Comparison of ENCODE assay signal across 14 cellular contexts in genomic region chr6:15457903-15458530, GRCh38.
DNase-seq lines count a peak whose midpoint lies in the region; ATAC-seq lines count a peak whose summit lies in the region.
"Had no signal": no experiment of that assay in that cellular context is flagged by ENCODE, and none has a peak within 500 bp of the region (broad histone marks: within the 10 kb centered on the region; RNA-seq: fewer than 3 reads in every experiment).

No MANE protein-coding gene starts in this region.

- DNase-seq in COR-L47 (lab: John Stamatoyannopoulos, UW) (peak; percentile 39), NCI-H1105 (lab: John Stamatoyannopoulos, UW) (no peak), DMS53 treated with DMSO at 0.1 percent for 48 hours (lab: John Stamatoyannopoulos, UW; ENCODE audit: unreplicated experiment) (no peak)
- no peak for DNase-seq in activated T-helper 1 cell treated with anti-CD3 and anti-CD28 coated beads, Interleukin-12 subunit alpha, Interleukin-12 subunit beta, Interleukin-2, Interleukin-4 antibody, amounts not matched to agents 30 ng/mL and 10 ng/mL and 1 ng/mL, durations not matched to agents 14 hours and 24 hours and 36 hours (ENCODE audit: low spot score)
- no peak for DNase-seq in activated effector memory CD4-positive, alpha-beta T cell treated with anti-CD3 and anti-CD28 coated beads, Interleukin-2, amount 50 U/mL, for 16 hours
- DNase-seq: erythroblast, KBM-7, SHP77 treated with DMSO at 0.1 percent for 48 hours, upper lobe of right lung had no signal

- H3K27ac Mint-ChIP-seq in activated T-helper 1 cell treated with anti-CD3 and anti-CD28 coated beads, Interleukin-12 subunit alpha, Interleukin-12 subunit beta, Interleukin-2, Interleukin-4 antibody, amounts not matched to agents 30 ng/mL and 10 ng/mL and 1 ng/mL, durations not matched to agents 14 hours and 24 hours and 36 hours, result peak overlapping the region; percentile 11
- H3K27ac Mint-ChIP-seq: activated T-helper 17 cell treated with anti-CD3 and anti-CD28 coated beads, Interleukin-2, amount 50 U/mL, for 72 hours had no signal

- no peaks in the 10 kb centered on the region for H3K27me3 Mint-ChIP-seq in activated T-helper 1 cell treated with anti-CD3 and anti-CD28 coated beads, Interleukin-12 subunit alpha, Interleukin-12 subunit beta, Interleukin-2, Interleukin-4 antibody, amounts not matched to agents 30 ng/mL and 10 ng/mL and 1 ng/mL, durations not matched to agents 14 hours and 24 hours and 36 hours (ENCODE audit: insufficient read depth)
- H3K27me3 Mint-ChIP-seq: activated T-helper 17 cell treated with anti-CD3 and anti-CD28 coated beads, Interleukin-2, amount 50 U/mL, for 72 hours had no signal

- intact Hi-C loops in activated T-helper 1 cell treated with anti-CD3 and anti-CD28 coated beads, Interleukin-12 subunit alpha, Interleukin-12 subunit beta, Interleukin-2, Interleukin-4 antibody, amounts not matched to agents 30 ng/mL and 10 ng/mL and 1 ng/mL, durations not matched to agents 14 hours and 24 hours and 36 hours (cut with micrococcal nuclease), result no loop called here

- H3K36me3 Mint-ChIP-seq in activated T-helper 1 cell treated with anti-CD3 and anti-CD28 coated beads, Interleukin-12 subunit alpha, Interleukin-12 subunit beta, Interleukin-2, Interleukin-4 antibody, amounts not matched to agents 30 ng/mL and 10 ng/mL and 1 ng/mL, durations not matched to agents 14 hours and 24 hours and 36 hours (ENCODE audit: low read depth), result peaks cover 35% of the 10 kb centered on the region

- ATAC-seq in GM18868 (IDR thresholded peaks at IDR 0.05; ENCODE audit: unreplicated experiment) (peak; percentile 93), HG03159 (IDR thresholded peaks at IDR 0.05; ENCODE audit: unreplicated experiment) (peak; percentile 57), GM21528 (IDR thresholded peaks at IDR 0.05; ENCODE audit: low FRiP score, unreplicated experiment) (no peak)
- ATAC-seq: activated CD4-positive, CD25-positive, alpha-beta regulatory T cell treated with anti-CD3 and anti-CD28 coated beads, Interleukin-2, amount 50 U/mL, for 24 hours; activated T-helper 17 cell treated with anti-CD3 and anti-CD28 coated beads, Interleukin-2, amount 50 U/mL, for 72 hours; upper lobe of right lung had no signal

- no peak overlapping the region for H3K4me3 Mint-ChIP-seq in activated T-helper 1 cell treated with anti-CD3 and anti-CD28 coated beads, Interleukin-12 subunit alpha, Interleukin-12 subunit beta, Interleukin-2, Interleukin-4 antibody, amounts not matched to agents 30 ng/mL and 10 ng/mL and 1 ng/mL, durations not matched to agents 14 hours and 24 hours and 36 hours
- H3K4me3 Mint-ChIP-seq: activated T-helper 17 cell treated with anti-CD3 and anti-CD28 coated beads, Interleukin-2, amount 50 U/mL, for 72 hours had no signal

- H3K4me1 Mint-ChIP-seq in activated T-helper 1 cell treated with anti-CD3 and anti-CD28 coated beads, Interleukin-12 subunit alpha, Interleukin-12 subunit beta, Interleukin-2, Interleukin-4 antibody, amounts not matched to agents 30 ng/mL and 10 ng/mL and 1 ng/mL, durations not matched to agents 14 hours and 24 hours and 36 hours (ENCODE audit: low read depth), result peaks cover 48% of the 10 kb centered on the region

- no peaks in the 10 kb centered on the region for H3K9me3 Mint-ChIP-seq in activated T-helper 1 cell treated with anti-CD3 and anti-CD28 coated beads, Interleukin-12 subunit alpha, Interleukin-12 subunit beta, Interleukin-2, Interleukin-4 antibody, amounts not matched to agents 30 ng/mL and 10 ng/mL and 1 ng/mL, durations not matched to agents 14 hours and 24 hours and 36 hours
- H3K9me3 Mint-ChIP-seq: activated T-helper 17 cell treated with anti-CD3 and anti-CD28 coated beads, Interleukin-2, amount 50 U/mL, for 72 hours had no signal
